Comparison of ENCODE assay signal across 30 cellular contexts in genomic region chrX:38089173-38089982, GRCh38.
"Had no signal": no experiment of that assay in that cellular context is flagged by ENCODE, and none has a peak within 500 bp of the region (broad histone marks: within the 10 kb centered on the region; RNA-seq: fewer than 3 reads in every experiment).

No MANE protein-coding gene starts in this region.

- FAIRE-seq: urothelium cell line had no signal

- H3K9me3 ChIP-seq: adrenal gland, ascending aorta, gastrocnemius medialis, transverse colon had no signal

- H3K36me3 Mint-ChIP-seq: activated naive CD8-positive, alpha-beta T cell treated with anti-CD3 and anti-CD28 coated beads for 36 hours; memory B cell; natural killer cell treated with Interleukin-12 subunit alpha and Interleukin-12 subunit beta and Interleukin-15 and Interleukin-18, amount 100 ng/mL, for 72 hours had no signal

- H3K27me3 ChIP-seq: ascending aorta, brain microvascular endothelial cell, gastrocnemius medialis, transverse colon had no signal

- H3K36me3 ChIP-seq: adrenal gland, ascending aorta, brain microvascular endothelial cell, gastrocnemius medialis, transverse colon, WERI-Rb-1 had no signal

- H3K4me3 ChIP-seq: adrenal gland, ascending aorta, gastrocnemius medialis, transverse colon had no signal

- H3K4me1 ChIP-seq: ascending aorta, gastrocnemius medialis, transverse colon had no signal

- ATAC-seq: activated CD4-positive, CD25-positive, alpha-beta regulatory T cell treated with anti-CD3 and anti-CD28 coated beads, Interleukin-2, amount 50 U/mL, for 24 hours; gastrocnemius medialis; left cardiac atrium; natural killer cell treated with Interleukin-12 subunit alpha and Interleukin-12 subunit beta and Interleukin-15 and Interleukin-18, amount 100 ng/mL, for 72 hours; right cardiac atrium had no signal

- DNase-seq: activated CD4-positive, alpha-beta T cell treated with anti-CD3 and anti-CD28 coated beads for 48 hours; activated CD4-positive, alpha-beta T cell treated with anti-CD3 and anti-CD28 coated beads, Interleukin-2, amount 50 U/mL, for 48 hours; activated CD8-positive, alpha-beta memory T cell treated with anti-CD3 and anti-CD28 coated beads for 24 hours; activated effector memory CD4-positive, alpha-beta T cell treated with anti-CD3 and anti-CD28 coated beads, Interleukin-2, amount 50 U/mL, for 16 hours; activated naive CD4-positive, alpha-beta T cell treated with anti-CD3 and anti-CD28 coated beads for 36 hours; activated naive CD8-positive, alpha-beta T cell treated with anti-CD3 and anti-CD28 coated beads for 36 hours; activated T-cell treated with anti-CD3 and anti-CD28 coated beads, Interleukin-2, amount 50 U/mL, for 1 hour; adrenal gland; brain microvascular endothelial cell; caudate nucleus; cortex of kidney; endodermal cell; gastrocnemius medialis; glutamatergic neuron; islet precursor cell; left cardiac atrium; posterior cingulate gyrus; right cardiac atrium; stimulated activated CD4-positive, alpha-beta T cell treated with anti-CD3 and anti-CD28 coated beads, Interleukin-2, amount 100 ng/mL, for 48 hours; stimulated activated naive CD4-positive, alpha-beta T cell treated with Interleukin-2 at 50 U/mL for 16 hours; T1000; transverse colon; WERI-Rb-1 had no signal

- H3K4me1 Mint-ChIP-seq: activated naive CD8-positive, alpha-beta T cell treated with anti-CD3 and anti-CD28 coated beads for 36 hours; memory B cell had no signal

- H3K27ac ChIP-seq: adrenal gland, ascending aorta, brain microvascular endothelial cell, gastrocnemius medialis, transverse colon, WERI-Rb-1 had no signal

- H3K4me3 Mint-ChIP-seq: activated naive CD4-positive, alpha-beta T cell treated with anti-CD3 and anti-CD28 coated beads for 36 hours; activated naive CD8-positive, alpha-beta T cell treated with anti-CD3 and anti-CD28 coated beads for 36 hours; activated T-helper 1 cell treated with anti-CD3 and anti-CD28 coated beads, Interleukin-12 subunit alpha, Interleukin-12 subunit beta, Interleukin-2, Interleukin-4 antibody, amounts not matched to agents 30 ng/mL and 10 ng/mL and 1 ng/mL, durations not matched to agents 14 hours and 24 hours and 36 hours; endodermal cell; memory B cell; natural killer cell treated with Interleukin-12 subunit alpha and Interleukin-12 subunit beta and Interleukin-15 and Interleukin-18, amount 100 ng/mL, for 72 hours; T-helper 1 cell treated with Interleukin-12 subunit alpha and Interleukin-12 subunit beta and Interleukin-4 antibody, amounts not matched to agents 30 μg/mL and 1 μg/mL, for 36 hours had no signal

- H3K9me3 Mint-ChIP-seq: activated naive CD4-positive, alpha-beta T cell treated with anti-CD3 and anti-CD28 coated beads for 36 hours; activated naive CD8-positive, alpha-beta T cell treated with anti-CD3 and anti-CD28 coated beads for 36 hours; activated T-helper 1 cell treated with anti-CD3 and anti-CD28 coated beads, Interleukin-12 subunit alpha, Interleukin-12 subunit beta, Interleukin-2, Interleukin-4 antibody, amounts not matched to agents 30 ng/mL and 10 ng/mL and 1 ng/mL, durations not matched to agents 14 hours and 24 hours and 36 hours; memory B cell; natural killer cell treated with Interleukin-12 subunit alpha and Interleukin-12 subunit beta and Interleukin-15 and Interleukin-18, amount 100 ng/mL, for 72 hours; T-helper 1 cell treated with Interleukin-12 subunit alpha and Interleukin-12 subunit beta and Interleukin-4 antibody, amounts not matched to agents 30 μg/mL and 1 μg/mL, for 36 hours had no signal

- H3K27ac Mint-ChIP-seq: activated naive CD4-positive, alpha-beta T cell treated with anti-CD3 and anti-CD28 coated beads for 36 hours; activated naive CD8-positive, alpha-beta T cell treated with anti-CD3 and anti-CD28 coated beads for 36 hours; activated T-helper 1 cell treated with anti-CD3 and anti-CD28 coated beads, Interleukin-12 subunit alpha, Interleukin-12 subunit beta, Interleukin-2, Interleukin-4 antibody, amounts not matched to agents 30 ng/mL and 10 ng/mL and 1 ng/mL, durations not matched to agents 14 hours and 24 hours and 36 hours; endodermal cell; memory B cell; natural killer cell treated with Interleukin-12 subunit alpha and Interleukin-12 subunit beta and Interleukin-15 and Interleukin-18, amount 100 ng/mL, for 72 hours; T-helper 1 cell treated with Interleukin-12 subunit alpha and Interleukin-12 subunit beta and Interleukin-4 antibody, amounts not matched to agents 30 μg/mL and 1 μg/mL, for 36 hours had no signal
